Comparison of ENCODE assay signal across 15 cellular contexts in genomic region chr18:9304388-9305070, GRCh38. TPM values are rescaled to one million over a fixed set of nuclear protein-coding genes. Genes with fewer than 3 reads are reported as not detected.
A peak's percentile ranks its signal among the peaks of the same experiment; 100 is the strongest.
DNase-seq lines count a peak whose midpoint lies in the region; ATAC-seq and TF ChIP-seq lines count a peak whose summit lies in the region.
"Had no signal": no experiment of that assay in that cellular context is flagged by ENCODE, and none has a peak within 500 bp of the region (broad histone marks: within the 10 kb centered on the region; RNA-seq: fewer than 3 reads in every experiment).

No MANE protein-coding gene starts in this region.

- no peak overlapping the region for H4K8ac ChIP-seq in trophoblast cell (ENCODE audit: low read depth, low read length)

- TF ChIP-seq CTCF in foreskin keratinocyte (conservative IDR thresholded peaks at IDR 0.05) (no peak), HFFc6 (IDR thresholded peaks at IDR 0.05) (no peak)

- no peak overlapping the region for H4K12ac ChIP-seq in trophoblast cell (ENCODE audit: low read depth, low read length)

- no CpG with 5 or more reads among the region's 6 CpGs for WGBS in trophoblast cell (ENCODE audit: extremely low coverage, insufficient coverage, insufficient read length)

- peaks cover 5% of the 10 kb centered on the region for H3K36me3 Mint-ChIP-seq in activated T-helper 17 cell treated with anti-CD3 and anti-CD28 coated beads, Interleukin-2, amount 50 U/mL, for 72 hours (ENCODE audit: low read depth)
- peaks cover 17% of the 10 kb centered on the region for H3K36me3 Mint-ChIP-seq in HFFc6 (ENCODE audit: low read depth)

- no peak overlapping the region for H3K4me3 ChIP-seq in trophoblast cell (ENCODE audit: low read depth, low read length)
- H3K4me3 ChIP-seq: GM23248 had no signal

- H2BK12ac ChIP-seq in trophoblast cell (ENCODE audit: low read length), result no peak overlapping the region

- H3K27me3 ChIP-seq in foreskin keratinocyte (no peaks in the 10 kb centered on the region), trophoblast cell (ENCODE audit: insufficient read depth, low read length) (no peaks in the 10 kb centered on the region)

- H3K79me2 ChIP-seq in trophoblast cell (ENCODE audit: control insufficient read depth, insufficient read depth, low read length, poor library complexity), result no peaks in the 10 kb centered on the region

- no peak for ATAC-seq in activated T-helper 17 cell treated with anti-CD3 and anti-CD28 coated beads, Interleukin-2, amount 50 U/mL, for 72 hours (replicated peaks)
- ATAC-seq in foreskin keratinocyte, result peak; percentile 24

- no peak overlapping the region for H4K91ac ChIP-seq in trophoblast cell (ENCODE audit: low read depth, low read length)

- no peak overlapping the region for H3K27ac ChIP-seq in foreskin keratinocyte
- H3K27ac ChIP-seq in trophoblast cell (ENCODE audit: low read depth, low read length), result no peak overlapping the region
- H3K27ac ChIP-seq: GM23248 had no signal

- H3K4ac ChIP-seq in trophoblast cell (ENCODE audit: low read depth, low read length), result no peak overlapping the region

- H3K9ac ChIP-seq in trophoblast cell (ENCODE audit: low read length), result no peak overlapping the region
- H3K9ac ChIP-seq: GM23248 had no signal

- H3K4me2 ChIP-seq in trophoblast cell (ENCODE audit: low read length), result no peak overlapping the region

- peak in 1 of 2 donors; percentile 20 for DNase-seq in foreskin keratinocyte
- peak; percentile 45 to 75 for DNase-seq in trophoblast cell
- DNase-seq in SW480 (ENCODE audit: low spot score), result no peak
- no peak for DNase-seq in HFFc6
- no peak for DNase-seq in activated CD4-positive, CD25-positive, alpha-beta regulatory T cell (lab: John Stamatoyannopoulos, UW)
- DNase-seq: C1 segment of cervical spinal cord; Calu3; CD4-positive, alpha-beta memory T cell; COR-L47; DMS79 treated with DMSO at 0.1 percent for 48 hours; GF-D8; GM23248; H7; HCEC 1CT had no signal

- H3K36me3 ChIP-seq in trophoblast cell (ENCODE audit: control insufficient read depth in 1 of 2, insufficient read depth in 2 of 2, low read length in 2 of 2), result no peaks in the 10 kb centered on the region

- no peak overlapping the region for H3K4me3 Mint-ChIP-seq in activated T-helper 17 cell treated with anti-CD3 and anti-CD28 coated beads, Interleukin-2, amount 50 U/mL, for 72 hours
- H3K4me3 Mint-ChIP-seq in HFFc6, result no peak overlapping the region
- H3K4me3 Mint-ChIP-seq: CD4-positive, alpha-beta memory T cell had no signal

- peaks cover 43% of the 10 kb centered on the region for H3K9me3 Mint-ChIP-seq in activated T-helper 17 cell treated with anti-CD3 and anti-CD28 coated beads, Interleukin-2, amount 50 U/mL, for 72 hours
- H3K9me3 Mint-ChIP-seq in HFFc6, result peaks cover 16% of the 10 kb centered on the region

- H3K18ac ChIP-seq in trophoblast cell (ENCODE audit: low read length), result no peak overlapping the region

- no peaks in the 10 kb centered on the region for H3K79me1 ChIP-seq in trophoblast cell (ENCODE audit: low read length)

- H2BK120ac ChIP-seq in trophoblast cell (ENCODE audit: insufficient read depth, low read length, poor library complexity), result no peak overlapping the region

- H3K4me1 Mint-ChIP-seq in activated T-helper 17 cell treated with anti-CD3 and anti-CD28 coated beads, Interleukin-2, amount 50 U/mL, for 72 hours, result no peaks in the 10 kb centered on the region
- no peaks in the 10 kb centered on the region for H3K4me1 Mint-ChIP-seq in HFFc6 (ENCODE audit: low read depth)
- H3K4me1 Mint-ChIP-seq: CD4-positive, alpha-beta memory T cell had no signal

- H2BK5ac ChIP-seq in trophoblast cell (ENCODE audit: low read depth, low read length, poor library complexity), result no peak overlapping the region

- no peak overlapping the region for H3K14ac ChIP-seq in trophoblast cell (ENCODE audit: low read length)

- no peak overlapping the region for H3K23ac ChIP-seq in trophoblast cell (ENCODE audit: low read length)

- H3K4me1 ChIP-seq in foreskin keratinocyte (no peaks in the 10 kb centered on the region), trophoblast cell (ENCODE audit: control insufficient read depth in 1 of 2, insufficient read depth in 2 of 2, low read length in 2 of 2) (no peaks in the 10 kb centered on the region)

- H3K27ac Mint-ChIP-seq in activated T-helper 17 cell treated with anti-CD3 and anti-CD28 coated beads, Interleukin-2, amount 50 U/mL, for 72 hours, result peak overlapping the region; percentile 61
- no peak overlapping the region for H3K27ac Mint-ChIP-seq in HFFc6
- H3K27ac Mint-ChIP-seq: CD4-positive, alpha-beta memory T cell had no signal

- no peak overlapping the region for H2AK5ac ChIP-seq in trophoblast cell (ENCODE audit: low read length)

- no peak overlapping the region for H2AFZ ChIP-seq in trophoblast cell (ENCODE audit: insufficient read depth, low read length, poor library complexity)
- H2AFZ ChIP-seq: GM23248 had no signal

- H3K9me3 ChIP-seq in trophoblast cell (ENCODE audit: insufficient read depth, low read depth, low read length), result peaks cover 2% of the 10 kb centered on the region

- H3K27me3 Mint-ChIP-seq in activated T-helper 17 cell treated with anti-CD3 and anti-CD28 coated beads, Interleukin-2, amount 50 U/mL, for 72 hours, result peaks cover 7% of the 10 kb centered on the region
- H3K27me3 Mint-ChIP-seq in HFFc6 (ENCODE audit: insufficient read depth), result peaks cover 6% of the 10 kb centered on the region

RNA-seq across cellular contexts. Expression of gene TWSG1, which starts 30.0 kb away (rescaled TPM):
- 10 to 100 TPM in 1 of 2 donors, 1 to 10 TPM in 1; 9.2 to 19.0 TPM for total RNA-seq in activated T-helper 17 cell treated with anti-CD3 and anti-CD28 coated beads, Interleukin-2, amount 50 U/mL, for 72 hours
- total RNA-seq in foreskin keratinocyte, result 42.3 and 47.3 TPM in 2 replicates
- polyA plus RNA-seq in foreskin keratinocyte, result 14.6 and 18.9 TPM in 2 replicates
- 33.8 and 36.5 TPM in 2 replicates for polyA plus RNA-seq in trophoblast cell (2013)
- total RNA-seq in HFFc6 (2021; fragmentation: NEBNext Ultra II Directional; extraction: Animal tissue kit (Norgen Biotek cat#: 25700)), result 100 to 1,000 TPM; 119 to 153 (median 138) TPM

Comparison
In these comparisons a context has a peak if more than half of its experiments do, and no peak if none do; other contexts are left out.
1. DNase-seq: peak in trophoblast cell (2 of 2); none in SW480 (single experiment), HFFc6 (single experiment) and activated CD4-positive, CD25-positive, alpha-beta regulatory T cell (0 of 4).